Comparison of ENCODE assay signal across 8 cellular contexts in the genomic region with DNA sequence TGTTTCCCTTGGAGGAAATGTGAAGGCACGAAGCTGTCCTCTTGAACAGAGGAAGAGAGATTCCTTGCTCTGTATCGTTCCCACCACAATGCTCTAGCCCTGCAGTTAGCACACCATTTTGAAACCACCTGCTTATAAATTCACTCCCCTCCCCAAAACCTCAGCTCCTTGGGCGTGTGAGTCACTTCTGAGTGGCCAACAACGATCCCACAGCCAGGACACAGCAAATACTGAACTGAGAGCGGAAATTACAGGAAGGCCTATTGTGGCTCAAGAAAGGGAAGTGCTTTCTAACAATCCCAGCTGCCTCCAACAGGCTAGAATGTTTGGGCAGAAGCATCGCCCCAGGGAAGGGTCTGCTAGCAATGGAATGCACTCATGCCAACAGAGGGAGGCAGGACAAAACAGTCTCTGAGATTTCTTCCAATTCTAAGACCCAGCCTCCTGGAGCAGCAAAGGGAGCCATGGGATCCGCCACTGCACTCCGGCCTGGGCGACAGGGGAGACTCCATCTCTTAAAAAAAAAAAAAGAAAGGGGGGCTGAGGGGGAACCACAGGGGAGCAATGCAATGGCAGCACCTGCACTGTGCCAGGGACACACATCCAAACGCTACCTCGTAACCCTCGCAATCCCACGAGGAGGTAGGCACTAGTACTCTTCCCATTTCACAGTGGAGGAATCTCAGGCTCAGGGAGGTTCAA. TPM values are rescaled to one million over a fixed set of nuclear protein-coding genes. Genes with fewer than 3 reads are reported as not detected.
A peak's percentile ranks its signal among the peaks of the same experiment; 100 is the strongest.
DNase-seq lines count a peak whose midpoint lies in the region; ATAC-seq, FAIRE-seq and TF ChIP-seq lines count a peak whose summit lies in the region.

No MANE protein-coding gene starts in this region.

- H3K4me1 ChIP-seq in PC-9 (replicated peaks; ENCODE audit: insufficient read depth): peaks cover 49% of the 10 kb centered on the region
- peaks cover 53% of the 10 kb centered on the region in 2 experiments for H3K4me1 ChIP-seq in neutrophil (ENCODE audit: control insufficient read depth in 1 of 2, insufficient read depth in 1 of 2, low read depth in 1 of 2, low read length in 1 of 2)
- H3K4me1 ChIP-seq in small intestine (ENCODE audit: control insufficient read depth in 2 of 2, insufficient read depth in 1 of 2, low read depth in 1 of 2, low read length in 1 of 2): peaks cover 11 to 14% of the 10 kb centered on the region in 2 donors

- no TSS peak for BruUV-seq in PC-9 (replicated peaks; lab: Mats Ljungman, UMichigan)

- 76 to 90% (median 86%) methylated on average over 13 of the region's 13 CpGs for whole genome bisulfite sequencing in small intestine, 3 donors

- ATAC-seq in GM19395 (IDR thresholded peaks at IDR 0.05; ENCODE audit: unreplicated experiment) (no peak), GM18505 (IDR thresholded peaks at IDR 0.05; ENCODE audit: unreplicated experiment) (no peak)

- FAIRE-seq in small intestine (lab: Jason Lieb, UNC): no peak

- H3K4me2 ChIP-seq in PC-9: peak overlapping the region; percentile 84

- no peak for TF ChIP-seq CTCF in GM12865 (IDR thresholded peaks at IDR 0.05; ENCODE audit: insufficient read depth, low read depth, low read length, missing control alignments)
- TF ChIP-seq CTCF in PC-9 (conservative IDR thresholded peaks at IDR 0.05): no peak
- peak; percentile 56 for TF ChIP-seq CTCF in neutrophil (IDR thresholded peaks at IDR 0.05)

- H3K36me3 ChIP-seq in PC-9 (ENCODE audit: low read depth): no peaks in the 10 kb centered on the region
- H3K36me3 ChIP-seq in neutrophil: no peaks in the 10 kb centered on the region
- peaks cover 0 to 2% of the 10 kb centered on the region in 2 donors for H3K36me3 ChIP-seq in small intestine (ENCODE audit: control insufficient read depth in 2 of 2, insufficient read depth in 2 of 2, low read length in 2 of 2)

- H3K79me2 ChIP-seq in PC-9 (ENCODE audit: low read depth): peaks cover 31% of the 10 kb centered on the region

- H3K9me3 ChIP-seq in PC-9 (ENCODE audit: insufficient read depth, low read depth) (no peaks in the 10 kb centered on the region), neutrophil (no peaks in the 10 kb centered on the region), small intestine (ENCODE audit: control insufficient read depth, low read depth) (no peaks in the 10 kb centered on the region)

- CTCF ChIA-PET in PC-9 (lab: Charles Lee): interaction anchor here (0.6 to 1.9 kb wide), 4 partner anchors 19 to 60 kb away, joined by 4 to 17 read pairs (median 6); no protein-coding TSS in a partner anchor

- H3K4me3 ChIP-seq in GM12865 (ENCODE audit: low read depth, low read length) (peak overlapping the region; percentile 11), PC-9 (0 out of 2 replicates have a peak overlapping the region, but pooled peaks have one; percentile 8), neutrophil (ENCODE audit: low read depth in 1 of 2, low read length in 1 of 2) (peak overlapping the region; percentile 14 to 91), small intestine (ENCODE audit: low read depth in 1 of 2, low read length in 2 of 2) (peak overlapping the region in 1 of 2 donors; percentile 47)

- H3K27ac ChIP-seq in PC-9 (peak overlapping the region; percentile 42; the same call in 1 of the 2 replicates), neutrophil (peak overlapping the region; percentile 88), small intestine (ENCODE audit: low read depth in 1 of 2, low read length in 1 of 2) (peak overlapping the region in 1 of 2 donors; percentile 97)

- no peak overlapping the region for H2AFZ ChIP-seq in PC-9

- TF ChIP-seq POLR2A in GM18505 (IDR thresholded peaks at IDR 0.05; ENCODE audit: borderline replicate concordance, extremely low read depth, insufficient read depth, insufficient read length): no peak

- H4K20me1 ChIP-seq in PC-9 (ENCODE audit: insufficient read depth): no peaks in the 10 kb centered on the region

- H3F3A ChIP-seq in PC-9 (ENCODE audit: insufficient read depth, low read depth): peaks cover 49% of the 10 kb centered on the region

- no peaks in the 10 kb centered on the region for H3K27me3 ChIP-seq in PC-9 (ENCODE audit: insufficient read depth, low read depth)
- no peaks in the 10 kb centered on the region for H3K27me3 ChIP-seq in neutrophil
- no peaks in the 10 kb centered on the region for H3K27me3 ChIP-seq in small intestine (ENCODE audit: control insufficient read depth in 2 of 2, insufficient read depth in 2 of 2, low read length in 2 of 2)

- intact Hi-C loops in PC-9 (cut with micrococcal nuclease; ENCODE audit: unreplicated experiment): loop anchor here (2.0 to 10.0 kb wide), 2 partner anchors 16 to 1012 kb away; a partner anchor contains a TSS

- no peaks in the 10 kb centered on the region; the same call in 1 of the 2 replicates for H3K9me2 ChIP-seq in PC-9 (ENCODE audit: insufficient read depth)

- peak; percentile 78 for DNase-seq in GM12865 (ENCODE audit: low read depth)
- DNase-seq in PC-9: peak; percentile 70 to 75
- DNase-seq in ecto neural progenitor cell (ENCODE audit: low spot score): peak; percentile 65
- DNase-seq in small intestine: no peak
- no peak for DNase-seq in NCI-H1105 (lab: John Stamatoyannopoulos, UW)

- POLR2A ChIA-PET in PC-9 (lab: Charles Lee; ENCODE audit: unreplicated experiment): interaction anchor here (0.6 to 3.5 kb wide), 2 partner anchors 49 to 630 kb away, joined by 5 to 39 read pairs; no protein-coding TSS in a partner anchor

RNA-seq across cellular contexts. Expression of a gene that starts 1.9 kb away (rescaled TPM):
- 33.2 and 36.1 TPM in 2 replicates for total RNA-seq in PC-9 (2021)
- 10 to 100 TPM; 20.1 to 27.2 (median 25.4) TPM for polyA plus RNA-seq in small intestine

RNA-seq across cellular contexts. Expression of a gene that starts 2.1 kb away (rescaled TPM):
- 16.3 and 16.9 TPM in 2 replicates for total RNA-seq in PC-9 (2021)
- 1 to 10 TPM; 2.7 to 6.5 (median 4.2) TPM for polyA plus RNA-seq in small intestine

RNA-seq across cellular contexts. Expression of a gene that starts 58.6 kb away (rescaled TPM):
- total RNA-seq in PC-9 (2021): not detected in 2 replicates
- polyA plus RNA-seq in small intestine: not detected

Comparison
In these comparisons a context has a peak if more than half of its experiments do, and no peak if none do; other contexts are left out.
1. DNase-seq: peak in GM12865 (single experiment), PC-9 (2 of 2) and ecto neural progenitor cell (single experiment); none in small intestine (single experiment) and NCI-H1105 (single experiment).